ENCODE assay signal across 14 cellular contexts in genomic region chr3:156859578-156859977, GRCh38. TPM values are rescaled to one million over a fixed set of nuclear protein-coding genes. Genes with fewer than 3 reads are reported as not detected.
DNase-seq lines count a peak whose midpoint lies in the region; ATAC-seq and TF ChIP-seq lines count a peak whose summit lies in the region.
"Had no signal": no experiment of that assay in that cellular context is flagged by ENCODE, and none has a peak within 500 bp of the region (broad histone marks: within the 10 kb centered on the region; RNA-seq: fewer than 3 reads in every experiment).

No MANE protein-coding gene starts in this region.

- H3K27ac Mint-ChIP-seq in stimulated activated naive B cell treated with anti-CD40 and anti-IgM and Interleukin-4, amounts not matched to agents 10 μg/mL and 1 μg/mL and 100 μg/mL, for 72 hours, result peak overlapping the region; percentile 11
- no peak overlapping the region for H3K27ac Mint-ChIP-seq in activated T-helper 2 cell treated with anti-CD3 and anti-CD28 coated beads, Interferon-gamma antibody, Interleukin-2, Interleukin-4, amounts not matched to agents 10 μg/mL and 5 μg/mL and 100 μg/mL, durations not matched to agents 14 hours and 24 hours and 36 hours
- H3K27ac Mint-ChIP-seq: activated CD8-positive, alpha-beta T cell treated with anti-CD3 and anti-CD28 coated beads for 36 hours; effector memory CD8-positive, alpha-beta T cell had no signal

- DNase-seq in SIG-M5 treated with dmso at 0.1 percent for 504 hours (lab: John Stamatoyannopoulos, UW; ENCODE audit: unreplicated experiment), result peak; percentile 39
- no peak for DNase-seq in SIG-M5 (lab: John Stamatoyannopoulos, UW)
- DNase-seq in stimulated activated naive B cell treated with anti-CD40 and anti-IgM and Interleukin-4, amounts not matched to agents 10 μg/mL and 1 μg/mL and 100 μg/mL, for 72 hours, result no peak
- DNase-seq in NCI-H187 treated with DMSO at 0.1 percent for 48 hours (lab: John Stamatoyannopoulos, UW), result no peak
- no peak for DNase-seq in activated T-helper 2 cell treated with anti-CD3 and anti-CD28 coated beads, Interferon-gamma antibody, Interleukin-2, Interleukin-4, amounts not matched to agents 10 μg/mL and 5 μg/mL and 100 μg/mL, durations not matched to agents 14 hours and 24 hours and 36 hours (ENCODE audit: low spot score)
- no peak for DNase-seq in left lung
- DNase-seq: activated CD8-positive, alpha-beta T cell treated with anti-CD3 and anti-CD28 coated beads for 36 hours; DMS79 treated with DMSO at 0.1 percent for 48 hours; effector memory CD8-positive, alpha-beta T cell; GM23248; sigmoid colon had no signal

- H3K9me3 ChIP-seq in left lung, result no peaks in the 10 kb centered on the region
- H3K9me3 ChIP-seq: sigmoid colon had no signal

- no peak overlapping the region for H3K27ac ChIP-seq in left lung
- H3K27ac ChIP-seq: GM23248, hepatocyte, sigmoid colon had no signal

- peaks cover 0 to 2% of the 10 kb centered on the region in 2 donors for H3K36me3 Mint-ChIP-seq in stimulated activated naive B cell treated with anti-CD40 and anti-IgM and Interleukin-4, amounts not matched to agents 10 μg/mL and 1 μg/mL and 100 μg/mL, for 72 hours
- no peaks in the 10 kb centered on the region for H3K36me3 Mint-ChIP-seq in activated T-helper 2 cell treated with anti-CD3 and anti-CD28 coated beads, Interferon-gamma antibody, Interleukin-2, Interleukin-4, amounts not matched to agents 10 μg/mL and 5 μg/mL and 100 μg/mL, durations not matched to agents 14 hours and 24 hours and 36 hours (ENCODE audit: low read depth)

- no peak overlapping the region for H3K4me3 Mint-ChIP-seq in stimulated activated naive B cell treated with anti-CD40 and anti-IgM and Interleukin-4, amounts not matched to agents 10 μg/mL and 1 μg/mL and 100 μg/mL, for 72 hours
- no peak overlapping the region for H3K4me3 Mint-ChIP-seq in activated T-helper 2 cell treated with anti-CD3 and anti-CD28 coated beads, Interferon-gamma antibody, Interleukin-2, Interleukin-4, amounts not matched to agents 10 μg/mL and 5 μg/mL and 100 μg/mL, durations not matched to agents 14 hours and 24 hours and 36 hours (ENCODE audit: low read depth)
- H3K4me3 Mint-ChIP-seq: activated CD8-positive, alpha-beta T cell treated with anti-CD3 and anti-CD28 coated beads for 36 hours; effector memory CD8-positive, alpha-beta T cell had no signal

- H3K36me3 ChIP-seq in left lung, result no peaks in the 10 kb centered on the region
- H3K36me3 ChIP-seq: sigmoid colon had no signal

- intact Hi-C loops in activated T-helper 2 cell treated with anti-CD3 and anti-CD28 coated beads, Interferon-gamma antibody, Interleukin-2, Interleukin-4, amounts not matched to agents 10 μg/mL and 5 μg/mL and 100 μg/mL, durations not matched to agents 14 hours and 24 hours and 36 hours (cut with micrococcal nuclease), result no loop called here
- intact Hi-C loops in left lung (cut with DNase I), result no loop called here

- H3K4me1 Mint-ChIP-seq in stimulated activated naive B cell treated with anti-CD40 and anti-IgM and Interleukin-4, amounts not matched to agents 10 μg/mL and 1 μg/mL and 100 μg/mL, for 72 hours, result peaks cover 6 to 14% of the 10 kb centered on the region in 2 donors
- no peaks in the 10 kb centered on the region for H3K4me1 Mint-ChIP-seq in activated T-helper 2 cell treated with anti-CD3 and anti-CD28 coated beads, Interferon-gamma antibody, Interleukin-2, Interleukin-4, amounts not matched to agents 10 μg/mL and 5 μg/mL and 100 μg/mL, durations not matched to agents 14 hours and 24 hours and 36 hours (ENCODE audit: low read depth)

- H3K4me3 ChIP-seq in left lung, result no peak overlapping the region
- H3K4me3 ChIP-seq: GM23248, hepatocyte, sigmoid colon had no signal

- H3K27me3 Mint-ChIP-seq in stimulated activated naive B cell treated with anti-CD40 and anti-IgM and Interleukin-4, amounts not matched to agents 10 μg/mL and 1 μg/mL and 100 μg/mL, for 72 hours, result no peaks in the 10 kb centered on the region
- H3K27me3 Mint-ChIP-seq in activated T-helper 2 cell treated with anti-CD3 and anti-CD28 coated beads, Interferon-gamma antibody, Interleukin-2, Interleukin-4, amounts not matched to agents 10 μg/mL and 5 μg/mL and 100 μg/mL, durations not matched to agents 14 hours and 24 hours and 36 hours (ENCODE audit: low read depth), result peaks cover 7% of the 10 kb centered on the region
- H3K27me3 Mint-ChIP-seq: activated CD8-positive, alpha-beta T cell treated with anti-CD3 and anti-CD28 coated beads for 36 hours; effector memory CD8-positive, alpha-beta T cell had no signal

- no peaks in the 10 kb centered on the region for H3K4me1 ChIP-seq in left lung
- H3K4me1 ChIP-seq: sigmoid colon had no signal

- ATAC-seq in GM21786 (IDR thresholded peaks at IDR 0.05; ENCODE audit: unreplicated experiment) (peak; percentile 96), HG03196 (IDR thresholded peaks at IDR 0.05; ENCODE audit: unreplicated experiment) (peak; percentile 88), left lung (no peak)
- peak; percentile 98 to 99 for ATAC-seq in stimulated activated naive B cell treated with anti-CD40 and anti-IgM and Interleukin-4, amounts not matched to agents 10 μg/mL and 1 μg/mL and 100 μg/mL, for 72 hours (replicated peaks)
- ATAC-seq: activated CD8-positive, alpha-beta T cell treated with anti-CD3 and anti-CD28 coated beads for 36 hours; effector memory CD8-positive, alpha-beta T cell had no signal

- no peak for TF ChIP-seq CTCF in left lung (IDR thresholded peaks at IDR 0.05)

- H3K9me3 Mint-ChIP-seq in stimulated activated naive B cell treated with anti-CD40 and anti-IgM and Interleukin-4, amounts not matched to agents 10 μg/mL and 1 μg/mL and 100 μg/mL, for 72 hours, result peaks cover 0 to 2% of the 10 kb centered on the region in 2 donors
- H3K9me3 Mint-ChIP-seq in activated T-helper 2 cell treated with anti-CD3 and anti-CD28 coated beads, Interferon-gamma antibody, Interleukin-2, Interleukin-4, amounts not matched to agents 10 μg/mL and 5 μg/mL and 100 μg/mL, durations not matched to agents 14 hours and 24 hours and 36 hours, result no peaks in the 10 kb centered on the region
- H3K9me3 Mint-ChIP-seq: activated CD8-positive, alpha-beta T cell treated with anti-CD3 and anti-CD28 coated beads for 36 hours; effector memory CD8-positive, alpha-beta T cell had no signal

- no peaks in the 10 kb centered on the region for H3K27me3 ChIP-seq in left lung
- H3K27me3 ChIP-seq: hepatocyte, sigmoid colon had no signal

RNA-seq across cellular contexts. Expression of gene LEKR1, which starts 33.4 kb away (rescaled TPM):
- total RNA-seq in activated T-helper 2 cell treated with anti-CD3 and anti-CD28 coated beads, Interferon-gamma antibody, Interleukin-2, Interleukin-4, amounts not matched to agents 10 μg/mL and 5 μg/mL and 100 μg/mL, durations not matched to agents 14 hours and 24 hours and 36 hours, result 0.30 and 0.52 TPM in 2 replicates
- total RNA-seq in left lung, result 1 to 10 TPM in 1 of 2 donors, under 1 TPM in 1; 0.76 to 1.6 TPM
